1 cellular context compared by ENCODE assay signal in the genomic region with DNA sequence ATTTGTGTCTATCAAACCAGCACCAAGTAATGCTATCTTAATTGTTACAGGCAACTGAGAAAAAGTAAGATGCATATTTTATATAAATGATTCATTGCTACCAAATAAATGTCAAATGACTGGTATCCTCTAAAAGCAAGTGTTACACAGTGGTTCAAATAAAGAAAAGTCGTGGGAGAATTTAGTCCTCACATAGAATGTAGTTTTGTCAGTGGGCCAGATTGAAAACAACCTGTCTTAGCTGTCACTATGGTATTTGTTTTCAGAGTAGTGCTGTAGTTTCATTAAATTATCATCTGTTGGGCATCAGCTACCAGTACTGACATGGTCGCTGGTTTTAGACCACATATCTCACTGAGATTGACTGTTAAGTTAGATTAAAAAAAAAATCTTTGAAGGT.
TF ChIP-seq lines count a peak whose summit lies in the region.

No MANE protein-coding gene starts in this region.

TF ChIP-seq in SK-N-SH, 30 proteins besides CTCF, POLR2A, EP300 and RAD21:
- TF ChIP-seq, protein P1, sequence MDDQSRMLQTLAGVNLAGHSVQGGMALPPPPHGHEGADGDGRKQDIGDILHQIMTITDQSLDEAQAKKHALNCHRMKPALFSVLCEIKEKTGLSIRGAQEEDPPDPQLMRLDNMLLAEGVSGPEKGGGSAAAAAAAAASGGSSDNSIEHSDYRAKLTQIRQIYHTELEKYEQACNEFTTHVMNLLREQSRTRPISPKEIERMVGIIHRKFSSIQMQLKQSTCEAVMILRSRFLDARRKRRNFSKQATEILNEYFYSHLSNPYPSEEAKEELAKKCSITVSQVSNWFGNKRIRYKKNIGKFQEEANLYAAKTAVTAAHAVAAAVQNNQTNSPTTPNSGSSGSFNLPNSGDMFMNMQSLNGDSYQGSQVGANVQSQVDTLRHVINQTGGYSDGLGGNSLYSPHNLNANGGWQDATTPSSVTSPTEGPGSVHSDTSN (IDR thresholded peaks at IDR 0.05), result peak; percentile 29; the same call in 1 of the 2 replicates
- no peak for TF ChIP-seq TAF1 (IDR thresholded peaks at IDR 0.05; ENCODE audit: borderline replicate concordance, low read depth, low read length)
